In genomic region chr17:40598021-40598927, GRCh38 we compare ENCODE assay signal across 10 cellular contexts.
DNase-seq lines count a peak whose midpoint lies in the region; ATAC-seq and TF ChIP-seq lines count a peak whose summit lies in the region.
"Had no signal": no experiment of that assay in that cellular context is flagged by ENCODE, and none has a peak within 500 bp of the region (broad histone marks: within the 10 kb centered on the region; RNA-seq: fewer than 3 reads in every experiment).

No MANE protein-coding gene starts in this region.

- H3K27ac Mint-ChIP-seq in memory B cell, result peak overlapping the region; percentile 93
- peak overlapping the region; percentile 94 for H3K27ac Mint-ChIP-seq in stimulated activated effector memory CD8-positive, alpha-beta T cell treated with anti-CD3 and anti-CD28 coated beads, Interleukin-12 subunit alpha, Interleukin-12 subunit beta, amount 100 ng/mL, for 72 hours

- H3K9me3 Mint-ChIP-seq in memory B cell, result peaks cover 2% of the 10 kb centered on the region
- no peaks in the 10 kb centered on the region for H3K9me3 Mint-ChIP-seq in stimulated activated effector memory CD8-positive, alpha-beta T cell treated with anti-CD3 and anti-CD28 coated beads, Interleukin-12 subunit alpha, Interleukin-12 subunit beta, amount 100 ng/mL, for 72 hours

- no peak overlapping the region for H3K27ac ChIP-seq in brain microvascular endothelial cell
- H3K27ac ChIP-seq: SJSA1 had no signal

- H3K36me3 ChIP-seq in brain microvascular endothelial cell (replicated peaks), result no peaks in the 10 kb centered on the region
- H3K36me3 ChIP-seq: SJSA1 had no signal

- H3K27me3 Mint-ChIP-seq in memory B cell, result no peaks in the 10 kb centered on the region

- H3K36me3 Mint-ChIP-seq in memory B cell, result no peaks in the 10 kb centered on the region
- peaks cover 24% of the 10 kb centered on the region for H3K36me3 Mint-ChIP-seq in stimulated activated effector memory CD8-positive, alpha-beta T cell treated with anti-CD3 and anti-CD28 coated beads, Interleukin-12 subunit alpha, Interleukin-12 subunit beta, amount 100 ng/mL, for 72 hours

- H3K4me3 Mint-ChIP-seq in memory B cell, result peak overlapping the region; percentile 46
- peak overlapping the region; percentile 65 for H3K4me3 Mint-ChIP-seq in stimulated activated effector memory CD8-positive, alpha-beta T cell treated with anti-CD3 and anti-CD28 coated beads, Interleukin-12 subunit alpha, Interleukin-12 subunit beta, amount 100 ng/mL, for 72 hours

- peaks cover 40% of the 10 kb centered on the region for H3K4me1 Mint-ChIP-seq in memory B cell
- peaks cover 68% of the 10 kb centered on the region for H3K4me1 Mint-ChIP-seq in stimulated activated effector memory CD8-positive, alpha-beta T cell treated with anti-CD3 and anti-CD28 coated beads, Interleukin-12 subunit alpha, Interleukin-12 subunit beta, amount 100 ng/mL, for 72 hours

- TF ChIP-seq CTCF in GM20000 (IDR thresholded peaks at IDR 0.05; ENCODE audit: extremely low read depth, missing control alignments) (no peak), brain microvascular endothelial cell (IDR thresholded peaks at IDR 0.05; ENCODE audit: low read depth, low read length, missing control alignments) (no peak)

- DNase-seq in GM20000 (ENCODE audit: low spot score), result peak; percentile 53
- DNase-seq in activated T-cell treated with anti-CD3 and anti-CD28 coated beads for 24 hours (ENCODE audit: low read depth), result peak; percentile 73
- no peak for DNase-seq in memory B cell (ENCODE audit: low spot score in 2 of 2)
- DNase-seq in stimulated activated effector memory CD8-positive, alpha-beta T cell treated with anti-CD3 and anti-CD28 coated beads, Interleukin-12 subunit alpha, Interleukin-12 subunit beta, amount 100 ng/mL, for 72 hours (ENCODE audit: low spot score in 2 of 2), result peak in 1 of 2 donors; percentile 78
- no peak for DNase-seq in brain microvascular endothelial cell
- DNase-seq in NCI-H69 (lab: John Stamatoyannopoulos, UW), result no peak
- DNase-seq in NCI-H526 (lab: John Stamatoyannopoulos, UW), result no peak
- DNase-seq: kidney glomerular epithelial cell had no signal

- no peaks in the 10 kb centered on the region for H3K27me3 ChIP-seq in brain microvascular endothelial cell (replicated peaks)
- H3K27me3 ChIP-seq: SJSA1 had no signal

- no peak overlapping the region for H3K4me3 ChIP-seq in brain microvascular endothelial cell (ENCODE audit: low read depth, low read length)
- H3K4me3 ChIP-seq: SJSA1 had no signal

- in situ Hi-C loops in brain microvascular endothelial cell (cut with HindIII; ENCODE audit: low pct_ligation_motif_present, low sequenced_read_pairs), result no loop called here

- ATAC-seq in memory B cell (ENCODE audit: low read depth), result peak; percentile 5
- ATAC-seq in stimulated activated effector memory CD8-positive, alpha-beta T cell treated with anti-CD3 and anti-CD28 coated beads, Interleukin-12 subunit alpha, Interleukin-12 subunit beta, amount 100 ng/mL, for 72 hours, result peak; percentile 75
- no peak for ATAC-seq in GM21786 (IDR thresholded peaks at IDR 0.05; ENCODE audit: unreplicated experiment)

Comparison
In these comparisons a context has a peak if more than half of its experiments do, and no peak if none do; other contexts are left out.
1. DNase-seq: peak in GM20000 (single experiment) and activated T-cell treated with anti-CD3 and anti-CD28 coated beads for 24 hours (single experiment); none in memory B cell (0 of 2), brain microvascular endothelial cell (single experiment), NCI-H69 (single experiment) and NCI-H526 (0 of 2).